11 cellular contexts compared by ENCODE assay signal in genomic region chr6:156984178-156984738, GRCh38.
DNase-seq lines count a peak whose midpoint lies in the region; ATAC-seq and TF ChIP-seq lines count a peak whose summit lies in the region.
"Had no signal": no experiment of that assay in that cellular context is flagged by ENCODE, and none has a peak within 500 bp of the region (broad histone marks: within the 10 kb centered on the region; RNA-seq: fewer than 3 reads in every experiment).

No MANE protein-coding gene starts in this region.

- peaks cover 54% of the 10 kb centered on the region for H3K4me1 ChIP-seq in CD8-positive, alpha-beta T cell (ENCODE audit: insufficient read depth, low read length)

- DNase-seq in CD8-positive, alpha-beta T cell = no peak
- DNase-seq in GM20000 (ENCODE audit: low spot score) = peak; percentile 39
- peak; percentile 41 for DNase-seq in M059J (ENCODE audit: low read depth)
- DNase-seq in immature natural killer cell = peak; percentile 18 to 34 (median 31)
- DNase-seq in DMS 273 (lab: John Stamatoyannopoulos, UW; ENCODE audit: unreplicated experiment) = no peak
- no peak for DNase-seq in head of caudate nucleus
- no peak for DNase-seq in SW480 (ENCODE audit: low spot score)
- no peak for DNase-seq in H4 (ENCODE audit: low spot score)
- DNase-seq: COR-L47, NCI-H446 had no signal

- H3K36me3 ChIP-seq in CD8-positive, alpha-beta T cell (ENCODE audit: insufficient read depth, low read length) = no peaks in the 10 kb centered on the region

- no peak for ATAC-seq in CD8-positive, alpha-beta T cell
- ATAC-seq: K562 had no signal

- no peaks in the 10 kb centered on the region for H3K36me3 Mint-ChIP-seq in CD8-positive, alpha-beta T cell
- no peaks in the 10 kb centered on the region for H3K36me3 Mint-ChIP-seq in immature natural killer cell

- peak overlapping the region; percentile 7 for H3K27ac Mint-ChIP-seq in CD8-positive, alpha-beta T cell
- peak overlapping the region; percentile 22 to 80 (median 68) for H3K27ac Mint-ChIP-seq in immature natural killer cell

- no peaks in the 10 kb centered on the region for H3K27me3 ChIP-seq in CD8-positive, alpha-beta T cell (ENCODE audit: insufficient read depth, low read length)

- CTCF ChIA-PET in CD8-positive, alpha-beta T cell (lab: Charles Lee) = interaction anchor here (1.9 kb wide), 1 partner anchor 11 kb away, joined by 4 read pairs; no protein-coding TSS in a partner anchor

- POLR2A ChIA-PET in CD8-positive, alpha-beta T cell (lab: Charles Lee) = no interaction called here

- H3K4me1 Mint-ChIP-seq in CD8-positive, alpha-beta T cell (ENCODE audit: low read depth) = peaks cover 92% of the 10 kb centered on the region
- peaks cover 81 to 86% of the 10 kb centered on the region in 2 donors for H3K4me1 Mint-ChIP-seq in immature natural killer cell

- H3K27ac ChIP-seq in CD8-positive, alpha-beta T cell (ENCODE audit: low read depth, low read length) = no peak overlapping the region

- H3K27me3 Mint-ChIP-seq in CD8-positive, alpha-beta T cell (ENCODE audit: low read depth) = no peaks in the 10 kb centered on the region
- H3K27me3 Mint-ChIP-seq in immature natural killer cell (ENCODE audit: low read depth in 3 of 3) = peaks cover 0 to 9% (median 0%) of the 10 kb centered on the region in 3 donors

- H3K9me3 Mint-ChIP-seq in CD8-positive, alpha-beta T cell = no peaks in the 10 kb centered on the region
- no peaks in the 10 kb centered on the region for H3K9me3 Mint-ChIP-seq in immature natural killer cell

- no peak overlapping the region for H3K4me3 Mint-ChIP-seq in CD8-positive, alpha-beta T cell
- H3K4me3 Mint-ChIP-seq in immature natural killer cell = peak overlapping the region; percentile 31 to 81 (median 61)

- no peak overlapping the region for H3K4me3 ChIP-seq in CD8-positive, alpha-beta T cell (ENCODE audit: low read depth, low read length)
- H3K4me3 ChIP-seq: K562 had no signal

- TF ChIP-seq CTCF in CD8-positive, alpha-beta T cell (IDR thresholded peaks at IDR 0.05) = no peak
- no peak for TF ChIP-seq CTCF in GM20000 (IDR thresholded peaks at IDR 0.05; ENCODE audit: extremely low read depth, missing control alignments)

- intact Hi-C loops in CD8-positive, alpha-beta T cell (cut with DNase I, micrococcal nuclease) = no loop called here
- intact Hi-C loops in head of caudate nucleus (cut with DNase I) = no loop called here

- H3K9me3 ChIP-seq in CD8-positive, alpha-beta T cell (ENCODE audit: low read length) = no peaks in the 10 kb centered on the region

Comparison
In these comparisons a context has a peak if more than half of its experiments do, and no peak if none do; other contexts are left out.
1. DNase-seq: peak in GM20000 (single experiment), M059J (single experiment) and immature natural killer cell (3 of 3); none in CD8-positive, alpha-beta T cell (0 of 7), DMS 273 (single experiment), head of caudate nucleus (0 of 42), SW480 (single experiment) and H4 (single experiment).